In genomic region chr17:48010193-48010592, GRCh38 we compare ENCODE assay signal across 40 cellular contexts. TPM values are rescaled to one million over a fixed set of nuclear protein-coding genes. Genes with fewer than 3 reads are reported as not detected.
"Had no signal": no experiment of that assay in that cellular context is flagged by ENCODE, and none has a peak within 500 bp of the region (broad histone marks: within the 10 kb centered on the region; RNA-seq: fewer than 3 reads in every experiment).

No MANE protein-coding gene starts in this region.

- H3K27me3 ChIP-seq: body of pancreas, cardiac muscle cell had no signal

- H3K4me3 ChIP-seq: adrenal gland, body of pancreas, cardiac muscle cell had no signal

- H3K9me3 ChIP-seq: adrenal gland, body of pancreas had no signal

- H3K4me3 Mint-ChIP-seq: activated B cell treated with CpG ODN at 0.5 μM for 24 hours; activated CD4-positive, alpha-beta memory T cell treated with anti-CD3 and anti-CD28 coated beads for 36 hours; activated CD4-positive, alpha-beta T cell treated with anti-CD3 and anti-CD28 coated beads, Interleukin-2, amount 10 ng/mL, durations not matched to agents 24 days and 14 days; activated CD8-positive, alpha-beta T cell treated with anti-CD3 and anti-CD28 coated beads for 36 hours; activated naive CD4-positive, alpha-beta T cell treated with anti-CD3 and anti-CD28 coated beads for 36 hours; activated naive CD8-positive, alpha-beta T cell treated with anti-CD3 and anti-CD28 coated beads for 36 hours; activated T-cell treated with anti-CD3 and anti-CD28 coated beads, Interleukin-2, amount 50 U/mL, for 4 hours; activated T-cell treated with anti-CD3 and anti-CD28 coated beads, Interleukin-2, amount 50 U/mL, for 72 hours; activated T-helper 1 cell treated with anti-CD3 and anti-CD28 coated beads, Interleukin-12 subunit alpha, Interleukin-12 subunit beta, Interleukin-2, Interleukin-4 antibody, amounts not matched to agents 30 ng/mL and 10 ng/mL and 1 ng/mL, durations not matched to agents 14 hours and 24 hours and 36 hours; activated T-helper 17 cell treated with anti-CD3 and anti-CD28 coated beads, Interleukin-2, amount 50 U/mL, for 72 hours; central memory CD8-positive, alpha-beta T cell; T-helper 1 cell treated with Interleukin-12 subunit alpha and Interleukin-12 subunit beta and Interleukin-4 antibody, amounts not matched to agents 30 μg/mL and 1 μg/mL, for 36 hours; T-helper 2 cell treated with Interferon-gamma antibody and Interleukin-4, amounts not matched to agents 5 μg/mL and 100 μg/mL, for 36 hours had no signal

- H3K36me3 Mint-ChIP-seq: activated CD4-positive, alpha-beta memory T cell treated with anti-CD3 and anti-CD28 coated beads for 36 hours; activated naive CD4-positive, alpha-beta T cell treated with anti-CD3 and anti-CD28 coated beads, Interleukin-2, amount 50 U/mL, for 72 hours; activated naive CD8-positive, alpha-beta T cell treated with anti-CD3 and anti-CD28 coated beads for 36 hours had no signal

- H3K27ac Mint-ChIP-seq: activated B cell treated with CpG ODN at 0.5 μM for 24 hours; activated CD4-positive, alpha-beta memory T cell treated with anti-CD3 and anti-CD28 coated beads for 36 hours; activated CD4-positive, alpha-beta T cell treated with anti-CD3 and anti-CD28 coated beads, Interleukin-2, amount 10 ng/mL, durations not matched to agents 24 days and 14 days; activated CD8-positive, alpha-beta T cell treated with anti-CD3 and anti-CD28 coated beads for 36 hours; activated naive CD4-positive, alpha-beta T cell treated with anti-CD3 and anti-CD28 coated beads for 36 hours; activated naive CD4-positive, alpha-beta T cell treated with anti-CD3 and anti-CD28 coated beads, Interleukin-2, amount 50 U/mL, for 72 hours; activated naive CD8-positive, alpha-beta T cell treated with anti-CD3 and anti-CD28 coated beads for 36 hours; activated T-cell treated with anti-CD3 and anti-CD28 coated beads, Interleukin-2, amount 50 U/mL, for 72 hours; activated T-helper 1 cell treated with anti-CD3 and anti-CD28 coated beads, Interleukin-12 subunit alpha, Interleukin-12 subunit beta, Interleukin-2, Interleukin-4 antibody, amounts not matched to agents 30 ng/mL and 10 ng/mL and 1 ng/mL, durations not matched to agents 14 hours and 24 hours and 36 hours; activated T-helper 17 cell treated with anti-CD3 and anti-CD28 coated beads, Interleukin-2, amount 50 U/mL, for 72 hours; T-helper 1 cell treated with Interleukin-12 subunit alpha and Interleukin-12 subunit beta and Interleukin-4 antibody, amounts not matched to agents 30 μg/mL and 1 μg/mL, for 36 hours; T-helper 2 cell treated with Interferon-gamma antibody and Interleukin-4, amounts not matched to agents 5 μg/mL and 100 μg/mL, for 36 hours had no signal

- H3K9me3 Mint-ChIP-seq: activated B cell treated with CpG ODN at 0.5 μM for 24 hours; activated CD4-positive, alpha-beta memory T cell treated with anti-CD3 and anti-CD28 coated beads for 36 hours; activated CD4-positive, alpha-beta T cell treated with anti-CD3 and anti-CD28 coated beads, Interleukin-2, amount 10 ng/mL, durations not matched to agents 24 days and 14 days; activated CD8-positive, alpha-beta T cell treated with anti-CD3 and anti-CD28 coated beads for 36 hours; activated naive CD4-positive, alpha-beta T cell treated with anti-CD3 and anti-CD28 coated beads for 36 hours; activated naive CD4-positive, alpha-beta T cell treated with anti-CD3 and anti-CD28 coated beads, Interleukin-2, amount 50 U/mL, for 72 hours; activated naive CD8-positive, alpha-beta T cell treated with anti-CD3 and anti-CD28 coated beads for 36 hours; activated T-cell treated with anti-CD3 and anti-CD28 coated beads, Interleukin-2, amount 50 U/mL, for 4 hours; activated T-cell treated with anti-CD3 and anti-CD28 coated beads, Interleukin-2, amount 50 U/mL, for 72 hours; activated T-helper 1 cell treated with anti-CD3 and anti-CD28 coated beads, Interleukin-12 subunit alpha, Interleukin-12 subunit beta, Interleukin-2, Interleukin-4 antibody, amounts not matched to agents 30 ng/mL and 10 ng/mL and 1 ng/mL, durations not matched to agents 14 hours and 24 hours and 36 hours; activated T-helper 17 cell treated with anti-CD3 and anti-CD28 coated beads, Interleukin-2, amount 50 U/mL, for 72 hours; central memory CD8-positive, alpha-beta T cell; T-helper 1 cell treated with Interleukin-12 subunit alpha and Interleukin-12 subunit beta and Interleukin-4 antibody, amounts not matched to agents 30 μg/mL and 1 μg/mL, for 36 hours; T-helper 2 cell treated with Interferon-gamma antibody and Interleukin-4, amounts not matched to agents 5 μg/mL and 100 μg/mL, for 36 hours had no signal

- ATAC-seq: activated CD8-positive, alpha-beta T cell treated with anti-CD3 and anti-CD28 coated beads for 36 hours; activated naive CD4-positive, alpha-beta T cell treated with anti-CD3 and anti-CD28 coated beads, Interleukin-2, amount 50 U/mL, for 72 hours; activated T-cell treated with anti-CD3 and anti-CD28 coated beads, Interleukin-2, amount 50 U/mL, for 4 hours; activated T-cell treated with anti-CD3 and anti-CD28 coated beads, Interleukin-2, amount 50 U/mL, for 72 hours; activated T-helper 17 cell treated with anti-CD3 and anti-CD28 coated beads, Interleukin-2, amount 50 U/mL, for 72 hours; body of pancreas had no signal

- H3K36me3 ChIP-seq: adrenal gland, cardiac muscle cell had no signal

- H3K27ac ChIP-seq: adrenal gland, body of pancreas, cardiac muscle cell, VCaP had no signal

- DNase-seq: activated B cell treated with CpG ODN at 0.5 μM for 24 hours; activated CD4-positive, alpha-beta memory T cell treated with anti-CD3 and anti-CD28 coated beads for 36 hours; activated CD4-positive, alpha-beta T cell treated with anti-CD3 and anti-CD28 coated beads for 4 hours; activated CD4-positive, alpha-beta T cell treated with anti-CD3 and anti-CD28 coated beads, Interleukin-2, amount 10 ng/mL, durations not matched to agents 24 days and 14 days; activated CD4-positive, alpha-beta T cell treated with anti-CD3 and anti-CD28 coated beads, Interleukin-2, amount 50 U/mL, for 1 hour; activated CD4-positive, alpha-beta T cell treated with anti-CD3 and anti-CD28 coated beads, Interleukin-2, amount 50 U/mL, for 4 hours; activated CD4-positive, CD25-positive, alpha-beta regulatory T cell treated with anti-CD3 and anti-CD28 coated beads, Interleukin-2, amount 50 U/mL, for 72 hours; activated CD8-positive, alpha-beta memory T cell treated with anti-CD3 and anti-CD28 coated beads, Interleukin-2, amount 50 U/mL, for 4 hours; activated CD8-positive, alpha-beta T cell treated with anti-CD3 and anti-CD28 coated beads for 36 hours; activated effector memory CD4-positive, alpha-beta T cell treated with anti-CD3 and anti-CD28 coated beads, Interleukin-2, amount 50 U/mL, for 16 hours; activated gamma-delta T cell treated with Interleukin-2 at 50 U/mL for 16 hours; activated naive CD4-positive, alpha-beta T cell; activated naive CD4-positive, alpha-beta T cell treated with anti-CD3 and anti-CD28 coated beads for 36 hours; activated naive CD4-positive, alpha-beta T cell treated with anti-CD3 and anti-CD28 coated beads, Interleukin-2, amount 50 U/mL, for 16 hours; activated naive CD8-positive, alpha-beta T cell treated with anti-CD3 and anti-CD28 coated beads for 36 hours; activated T-cell treated with anti-CD3 and anti-CD28 coated beads for 4 hours; activated T-cell treated with anti-CD3 and anti-CD28 coated beads, Interleukin-2, amount 50 U/mL, for 1 hour; activated T-cell treated with anti-CD3 and anti-CD28 coated beads, Interleukin-2, amount 50 U/mL, for 4 hours; activated T-cell treated with anti-CD3 and anti-CD28 coated beads, Interleukin-2, amount 50 U/mL, for 72 hours; adrenal gland; amniotic stem cell; aorta; body of pancreas; caudate nucleus; cerebellar nuclear complex; T-helper 1 cell; T-helper 2 cell; T-helper 9 cell had no signal

- FAIRE-seq: astrocyte, bronchial epithelial cell, TTC549 had no signal

RNA-seq across cellular contexts. Expression of gene PRR15L, which starts 52.5 kb away (rescaled TPM):
- total RNA-seq: activated B cell treated with CpG ODN at 0.5 μM for 24 hours; activated CD4-positive, alpha-beta memory T cell treated with anti-CD3 and anti-CD28 coated beads for 36 hours; activated CD4-positive, alpha-beta T cell treated with anti-CD3 and anti-CD28 coated beads, Interleukin-2, amount 10 ng/mL, durations not matched to agents 24 days and 14 days; activated CD8-positive, alpha-beta memory T cell treated with anti-CD3 and anti-CD28 coated beads for 36 hours; activated CD8-positive, alpha-beta T cell treated with anti-CD3 and anti-CD28 coated beads for 36 hours; activated naive CD4-positive, alpha-beta T cell treated with anti-CD3 and anti-CD28 coated beads for 36 hours; activated naive CD4-positive, alpha-beta T cell treated with anti-CD3 and anti-CD28 coated beads, Interleukin-2, amount 50 U/mL, for 72 hours; activated naive CD8-positive, alpha-beta T cell treated with anti-CD3 and anti-CD28 coated beads for 36 hours; activated T-cell treated with anti-CD3 and anti-CD28 coated beads, Interleukin-2, amount 50 U/mL, for 72 hours; activated T-helper 1 cell treated with anti-CD3 and anti-CD28 coated beads, Interleukin-12 subunit alpha, Interleukin-12 subunit beta, Interleukin-2, Interleukin-4 antibody, amounts not matched to agents 30 ng/mL and 10 ng/mL and 1 ng/mL, durations not matched to agents 14 hours and 24 hours and 36 hours; activated T-helper 17 cell treated with anti-CD3 and anti-CD28 coated beads, Interleukin-2, amount 50 U/mL, for 72 hours; aorta; astrocyte; cardiac muscle cell had no signal
- polyA plus RNA-seq: cardiac muscle cell had no signal
